In the genomic region with DNA sequence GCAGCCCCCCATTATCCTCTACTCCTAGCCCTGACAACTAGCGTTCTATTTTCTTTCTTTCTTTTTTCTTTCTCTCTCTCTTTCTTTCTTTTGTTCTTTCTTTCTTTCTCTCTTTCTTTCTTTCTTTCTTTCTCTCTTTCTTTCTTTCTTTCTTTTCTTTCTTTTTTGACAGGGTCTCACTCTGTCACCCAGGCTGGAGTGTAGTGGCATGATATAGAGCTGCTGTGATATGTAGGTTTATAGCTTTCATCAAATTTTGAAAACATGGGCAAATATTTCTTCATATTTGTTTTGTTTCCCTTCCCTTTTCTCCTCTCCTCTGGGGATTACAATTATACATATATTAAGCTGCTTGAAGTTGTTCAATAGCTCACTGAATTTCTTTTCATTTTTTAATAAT, we compare ENCODE assay signal across 34 cellular contexts.
"Had no signal": no experiment of that assay in that cellular context is flagged by ENCODE, and none has a peak within 500 bp of the region (broad histone marks: within the 10 kb centered on the region; RNA-seq: fewer than 3 reads in every experiment).

No MANE protein-coding gene starts in this region.

- H3K27me3 ChIP-seq: MG63 had no signal

- H3K4me3 ChIP-seq: MG63 had no signal

- H3K9me3 ChIP-seq: MG63 had no signal

- H3K36me3 ChIP-seq: MG63 had no signal

- DNase-seq: Karpas-422, Kasumi-1, MG63, MM.1S, MV-4-11, NCI-H1048, NCI-H1092, NCI-H1092 treated with DMSO at 0.1 percent for 48 hours, NCI-H1105, NCI-H1105 treated with DMSO at 0.1 percent for 48 hours, NCI-H1417, NCI-H1417 treated with DMSO at 0.1 percent for 48 hours, NCI-H1436, NCI-H1436 treated with DMSO at 0.1 percent for 48 hours, NCI-H146, NCI-H1694, NCI-H1694 treated with DMSO at 0.1 percent for 48 hours, NCI-H187, NCI-H187 treated with DMSO at 0.1 percent for 48 hours, NCI-H1930, NCI-H2029, NCI-H2029 treated with DMSO at 0.1 percent for 48 hours, NCI-H2081, NCI-H2081 treated with DMSO at 0.1 percent for 48 hours, NCI-H2107, NCI-H2171, NCI-H2171 treated with DMSO at 0.1 percent for 48 hours, NCI-H2227 treated with DMSO at 0.1 percent for 48 hours, NCI-H226, NCI-H345, NCI-H446, NCI-H446 treated with DMSO at 0.1 percent for 48 hours, NCI-H510A, NCI-H510A treated with DMSO at 0.1 percent for 48 hours had no signal
